Comparison of ENCODE assay signal across 13 cellular contexts in the genomic region with DNA sequence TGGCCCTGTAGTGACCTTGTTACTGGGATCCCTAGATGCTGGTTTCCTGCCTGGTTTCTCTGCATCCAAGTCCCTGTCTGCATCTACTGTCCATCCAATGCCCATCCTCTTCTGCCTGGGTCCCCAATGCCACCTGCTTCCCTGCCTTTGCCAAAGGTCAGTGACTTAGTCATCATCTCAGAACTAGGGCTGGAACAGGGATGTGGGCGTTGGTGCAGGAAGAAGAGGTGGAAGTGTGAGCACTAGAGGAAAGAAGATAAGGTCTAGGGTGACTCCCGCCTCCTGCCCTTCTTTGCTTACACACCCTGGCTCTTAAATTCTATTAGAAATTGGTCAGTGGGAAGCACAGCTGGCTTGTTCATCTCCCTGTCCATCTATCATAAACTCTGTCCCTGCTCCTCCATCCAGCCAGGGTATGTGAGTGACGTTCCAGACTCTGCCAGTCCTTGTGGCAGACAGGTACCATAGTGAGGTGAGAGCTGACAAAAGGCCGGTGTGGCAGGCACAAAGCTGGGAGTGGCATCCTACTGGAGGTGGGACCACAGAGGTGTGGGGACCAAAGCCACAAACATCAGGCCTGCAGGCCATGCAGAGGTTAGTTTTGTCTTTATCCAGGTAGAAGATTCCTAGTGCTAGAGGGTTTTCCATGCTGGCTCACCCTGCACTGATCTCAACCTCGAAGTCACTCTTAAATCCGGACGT.
"Had no signal": no experiment of that assay in that cellular context is flagged by ENCODE, and none has a peak within 500 bp of the region (broad histone marks: within the 10 kb centered on the region; RNA-seq: fewer than 3 reads in every experiment).

No MANE protein-coding gene starts in this region.

- H3K4me3 ChIP-seq: thoracic aorta had no signal

- H3K9me3 ChIP-seq: thoracic aorta had no signal

- H3K4me1 ChIP-seq: foreskin keratinocyte, parathyroid adenoma had no signal

- H2AFZ ChIP-seq: parathyroid adenoma had no signal

- H3K36me3 ChIP-seq: thoracic aorta had no signal

- H3K79me2 ChIP-seq: parathyroid adenoma had no signal

- H3K27me3 ChIP-seq: foreskin keratinocyte had no signal

- DNase-seq: activated T-cell treated with anti-CD3 and anti-CD28 coated beads, Interleukin-2, amount 50 U/mL, for 72 hours; endodermal cell; foreskin keratinocyte; glutamatergic neuron; hypothalamus; islet precursor cell; stimulated activated naive B cell treated with anti-CD40 and anti-IgM and Interleukin-4, amounts not matched to agents 10 μg/mL and 1 μg/mL and 100 μg/mL, for 72 hours had no signal

- H3K27ac ChIP-seq: epithelial cell of prostate, foreskin keratinocyte, parathyroid adenoma, thoracic aorta had no signal

- ATAC-seq: activated CD4-positive, CD25-positive, alpha-beta regulatory T cell treated with anti-CD3 and anti-CD28 coated beads, Interleukin-2, amount 50 U/mL, for 24 hours; activated T-cell treated with anti-CD3 and anti-CD28 coated beads, Interleukin-2, amount 50 U/mL, for 72 hours; foreskin keratinocyte; natural killer cell treated with Interleukin-12 subunit alpha and Interleukin-12 subunit beta and Interleukin-15 and Interleukin-18, amount 100 ng/mL, for 72 hours; SK-N-SH treated with all-trans-retinoic acid at 6 μM for 48 hours; stimulated activated naive B cell treated with anti-CD40 and anti-IgM and Interleukin-4, amounts not matched to agents 10 μg/mL and 1 μg/mL and 100 μg/mL, for 72 hours had no signal

- H3K9ac ChIP-seq: parathyroid adenoma had no signal
